9 cellular contexts compared by ENCODE assay signal in genomic region chr1:21933397-21934248, GRCh38. TPM values are rescaled to one million over a fixed set of nuclear protein-coding genes. Genes with fewer than 3 reads are reported as not detected.
DNase-seq lines count a peak whose midpoint lies in the region; ATAC-seq, FAIRE-seq and TF ChIP-seq lines count a peak whose summit lies in the region.
"Had no signal": no experiment of that assay in that cellular context is flagged by ENCODE, and none has a peak within 500 bp of the region (broad histone marks: within the 10 kb centered on the region; RNA-seq: fewer than 3 reads in every experiment).

No MANE protein-coding gene starts in this region.

- no peaks in the 10 kb centered on the region for H4K20me1 ChIP-seq in HepG2 (ENCODE audit: insufficient read depth, low read length)

- H3K27ac ChIP-seq in body of pancreas (peak overlapping the region; percentile 52 to 87 (median 78)), HepG2 (ENCODE audit: extremely low read length, insufficient read depth, low read length) (peak overlapping the region; percentile 33)

- POLR2A ChIA-PET in HepG2 (lab: Yijun Ruan, JAX) = interaction anchor here (10.7 kb wide), 1 partner anchor 11 kb away, joined by 105 read pairs; no protein-coding TSS in a partner anchor

- BruUV-seq in HepG2 (replicated peaks; lab: Mats Ljungman, UMichigan) = no TSS peak

- no peaks in the 10 kb centered on the region for H3K9me3 Mint-ChIP-seq in activated naive CD4-positive, alpha-beta T cell treated with anti-CD3 and anti-CD28 coated beads for 36 hours
- H3K9me3 Mint-ChIP-seq: CD4-positive, CD25-positive, alpha-beta regulatory T cell had no signal

- intact Hi-C loops in activated naive CD4-positive, alpha-beta T cell treated with anti-CD3 and anti-CD28 coated beads for 36 hours (cut with micrococcal nuclease) = no loop called here
- intact Hi-C loops in body of pancreas (cut with DNase I) (no loop called here), HepG2 (cut with micrococcal nuclease; ENCODE audit: unreplicated experiment) (no loop called here)

- H3K4me3 Mint-ChIP-seq in activated naive CD4-positive, alpha-beta T cell treated with anti-CD3 and anti-CD28 coated beads for 36 hours = no peak overlapping the region

- peak; percentile 17 to 46 (median 18) for TF ChIP-seq POLR2A in body of pancreas (IDR thresholded peaks at IDR 0.05)
- no peak for TF ChIP-seq POLR2A in HepG2 (IDR thresholded peaks at IDR 0.05; ENCODE audit: insufficient read depth in 1 of 2, low read depth in 2 of 2, low read length in 2 of 2)

- H3K4me1 ChIP-seq in body of pancreas = peaks cover 71% of the 10 kb centered on the region
- H3K4me1 ChIP-seq in HepG2 (ENCODE audit: insufficient read depth, low read length) = peaks cover 81% of the 10 kb centered on the region

- no peaks in the 10 kb centered on the region for H3K36me3 Mint-ChIP-seq in activated naive CD4-positive, alpha-beta T cell treated with anti-CD3 and anti-CD28 coated beads for 36 hours (ENCODE audit: low read depth)

- peak overlapping the region; percentile 30 for H3K4me2 ChIP-seq in HepG2 (ENCODE audit: low read depth, low read length)

- FAIRE-seq in HepG2 (lab: Jason Lieb, UNC) = no peak

- H3K4me1 Mint-ChIP-seq in activated naive CD4-positive, alpha-beta T cell treated with anti-CD3 and anti-CD28 coated beads for 36 hours (ENCODE audit: low read depth) = peaks cover 22% of the 10 kb centered on the region

- in situ Hi-C loops in HepG2 (cut with HindIII; ENCODE audit: extremely low pct_ligation_motif_present, low pct_unique_long_range_greater_than_20kb) = no loop called here

- TF ChIP-seq RAD21 in HepG2 (CRISPR knock-in tag; IDR thresholded peaks at IDR 0.05) = no peak

- H3K4me3 ChIP-seq in body of pancreas (no peak overlapping the region), HepG2 (replicated peaks in 1 of 3; ENCODE audit: insufficient read depth in 1 of 3, low read depth in 2 of 3, low read length in 3 of 3) (no peak overlapping the region; a peak in 1 of 6 replicates)

- H3K36me3 ChIP-seq in body of pancreas (replicated peaks in 1 of 2; ENCODE audit: insufficient read depth in 1 of 2, low read depth in 2 of 2) (no peaks in the 10 kb centered on the region), HepG2 (replicated peaks in 1 of 2; ENCODE audit: control insufficient read depth in 1 of 2, insufficient read depth in 2 of 2, low read length in 2 of 2) (no peaks in the 10 kb centered on the region)

- H2AFZ ChIP-seq in HepG2 (ENCODE audit: low read length) = no peak overlapping the region

- peaks cover 46% of the 10 kb centered on the region for H3K79me2 ChIP-seq in HepG2 (ENCODE audit: insufficient read depth, low read length)

- TF ChIP-seq CTCF in body of pancreas (IDR thresholded peaks at IDR 0.05) = no peak
- TF ChIP-seq CTCF in HepG2 (CRISPR knock-in tag; IDR thresholded peaks at IDR 0.05) = no peak

- H3K27ac Mint-ChIP-seq in activated naive CD4-positive, alpha-beta T cell treated with anti-CD3 and anti-CD28 coated beads for 36 hours = no peak overlapping the region

- WGBS in body of pancreas, 2 donors = 46 to 58% methylated on average over 15 to 19 of the region's 19 CpGs
- WGBS in HepG2 (ENCODE audit: low lambda C conversion rate) = 83% methylated on average over 17 of the region's 19 CpGs

- TF ChIP-seq EP300 in HepG2 (IDR thresholded peaks at IDR 0.05; ENCODE audit: low read depth in 2 of 2, low read length in 2 of 2) (no peak), HepG2 (CRISPR knock-in tag; IDR thresholded peaks at IDR 0.05; ENCODE audit: borderline replicate concordance) (no peak)

- no peak for ATAC-seq in body of pancreas
- no peak for ATAC-seq in HepG2
- ATAC-seq in HG03439 (IDR thresholded peaks at IDR 0.05; ENCODE audit: unreplicated experiment) = no peak

- H3K27me3 Mint-ChIP-seq in activated naive CD4-positive, alpha-beta T cell treated with anti-CD3 and anti-CD28 coated beads for 36 hours (ENCODE audit: low read depth) = peaks cover 3% of the 10 kb centered on the region

- peak overlapping the region; percentile 9; the same call in 1 of the 2 replicates for H3K9ac ChIP-seq in HepG2 (ENCODE audit: insufficient read depth, low read depth, low read length)

- H3K27me3 ChIP-seq in body of pancreas = no peaks in the 10 kb centered on the region
- no peaks in the 10 kb centered on the region for H3K27me3 ChIP-seq in HepG2 (ENCODE audit: control insufficient read depth in 1 of 2, insufficient read depth in 2 of 2, low read length in 2 of 2)

- CTCF ChIA-PET in activated naive CD4-positive, alpha-beta T cell treated with anti-CD3 and anti-CD28 coated beads for 36 hours (lab: Charles Lee) = no interaction called here
- CTCF ChIA-PET in HepG2 (lab: Yijun Ruan, JAX; ENCODE audit: low intra/inter-chr PET ratio, low total read pairs) = no interaction called here

- peak; percentile 44 for DNase-seq in activated naive CD4-positive, alpha-beta T cell treated with anti-CD3 and anti-CD28 coated beads for 36 hours
- DNase-seq in activated naive CD4-positive, alpha-beta T cell treated with anti-CD3 and anti-CD28 coated beads, Interleukin-2, amount 50 U/mL, for 16 hours = no peak
- DNase-seq in body of pancreas = peak; percentile 54 to 92 (median 74)
- DNase-seq in HepG2 (ENCODE audit: low spot score) = no peak
- DNase-seq in ureter (ENCODE audit: low spot score) = peak; percentile 83
- no peak for DNase-seq in 8988T
- no peak for DNase-seq in superior temporal gyrus (ENCODE audit: extremely low spot score)

- H3K9me3 ChIP-seq in body of pancreas (no peaks in the 10 kb centered on the region), HepG2 (ENCODE audit: low read length) (no peaks in the 10 kb centered on the region)

RNA-seq across cellular contexts. Expression of gene HSPG2, which starts 3.5 kb away (rescaled TPM):
- total RNA-seq in activated naive CD4-positive, alpha-beta T cell treated with anti-CD3 and anti-CD28 coated beads for 36 hours = 1 to 10 TPM; 4.5 to 4.9 TPM
- 100 to 1,000 TPM in 1 of 2 donors, 10 to 100 TPM in 1; 87.7 to 179 TPM for total RNA-seq in body of pancreas
- total RNA-seq in HepG2 (2016; rRNA removed; fragmentation: Illumina TruSeq; extraction: Trizol) = 5.6 and 9.1 TPM in 2 replicates
- 4.1 and 4.6 TPM in 2 replicates for total RNA-seq in HepG2 (2016; cell fraction: cytosol; rRNA removed; fragmentation: Illumina TruSeq; extraction: Trizol; ENCODE audit: low read depth)
- total RNA-seq in HepG2 (2016; cell fraction: insoluble cytoplasmic fraction; rRNA removed; fragmentation: Illumina TruSeq; extraction: Trizol) = 4.7 and 8.9 TPM in 2 replicates
- 5.4 and 5.7 TPM in 2 replicates for total RNA-seq in HepG2 (2016; cell fraction: membrane; rRNA removed; fragmentation: Illumina TruSeq; extraction: Trizol)
- 28.3 and 31.6 TPM in 2 replicates for total RNA-seq in HepG2 (2016; cell fraction: nucleus; rRNA removed; fragmentation: Illumina TruSeq; extraction: Trizol)
- polyA plus RNA-seq in HepG2 (2011; rRNA removed) = 10.3 and 13.1 TPM in 2 replicates
- 3.8 and 6.6 TPM in 2 replicates for polyA plus RNA-seq in HepG2 (2011; cell fraction: cytosol; rRNA removed)
- polyA plus RNA-seq in HepG2 (2011; cell fraction: nucleus; rRNA removed) = 128 and 235 TPM in 2 replicates
- 17.9 and 25.0 TPM in 2 replicates for polyA plus RNA-seq in HepG2 (2012)
- polyA plus RNA-seq in HepG2 (2016; cell fraction: cytosol; fragmentation: Illumina TruSeq; extraction: Trizol; ENCODE audit: low read depth) = 1.9 TPM in 2 replicates
- 7.0 and 9.8 TPM in 2 replicates for polyA plus RNA-seq in HepG2 (2016; cell fraction: insoluble cytoplasmic fraction; fragmentation: Illumina TruSeq; extraction: Trizol; ENCODE audit: low read depth)
- polyA plus RNA-seq in HepG2 (2016; cell fraction: membrane; fragmentation: Illumina TruSeq; extraction: Trizol; ENCODE audit: low read depth) = 2.8 TPM in 2 replicates
- polyA plus RNA-seq in HepG2 (2016; cell fraction: nucleus; fragmentation: Illumina TruSeq; extraction: Trizol; ENCODE audit: insufficient read depth, low read depth) = 78.2 and 78.5 TPM in 2 replicates
- 24.8 and 26.5 TPM in 2 replicates for polyA minus RNA-seq in HepG2 (2011; rRNA and poly(A)+ RNA removed; ENCODE audit: low replicate concordance)
- 17.5 and 18.6 TPM in 2 replicates for polyA minus RNA-seq in HepG2 (2011; cell fraction: cytosol; rRNA and poly(A)+ RNA removed)
- polyA minus RNA-seq in HepG2 (2011; cell fraction: nucleus; rRNA and poly(A)+ RNA removed) = 39.8 and 42.6 TPM in 2 replicates
- 298 TPM for total RNA-seq in ureter

RNA-seq across cellular contexts. Expression of gene CELA3B, which starts 43.2 kb away (rescaled TPM):
- not detected for total RNA-seq in activated naive CD4-positive, alpha-beta T cell treated with anti-CD3 and anti-CD28 coated beads for 36 hours
- total RNA-seq in body of pancreas (over 10,000 TPM; 12,815 to 27,120 TPM), HepG2 (2016; rRNA removed; fragmentation: Illumina TruSeq; extraction: Trizol) (not detected in 2 replicates), ureter (not detected)
- not detected in 2 replicates for total RNA-seq in HepG2 (2016; cell fraction: cytosol; rRNA removed; fragmentation: Illumina TruSeq; extraction: Trizol; ENCODE audit: low read depth)
- total RNA-seq in HepG2 (2016; cell fraction: insoluble cytoplasmic fraction; rRNA removed; fragmentation: Illumina TruSeq; extraction: Trizol) = not detected in 2 replicates
- not detected in 2 replicates for total RNA-seq in HepG2 (2016; cell fraction: membrane; rRNA removed; fragmentation: Illumina TruSeq; extraction: Trizol)
- not detected in 2 replicates for total RNA-seq in HepG2 (2016; cell fraction: nucleus; rRNA removed; fragmentation: Illumina TruSeq; extraction: Trizol)
- polyA plus RNA-seq in HepG2 (2011; rRNA removed) = 0.34 TPM in 1 of 2 replicates, not detected in the other
- polyA plus RNA-seq in HepG2 (2011; cell fraction: cytosol; rRNA removed) = 0.06 TPM in 1 of 2 replicates, not detected in the other
- polyA plus RNA-seq in HepG2 (2011; cell fraction: nucleus; rRNA removed) = 0.21 TPM in 1 of 2 replicates, not detected in the other
- 0.24 TPM in 1 of 2 replicates, not detected in the other for polyA plus RNA-seq in HepG2 (2012)
- not detected in 2 replicates for polyA plus RNA-seq in HepG2 (2016; cell fraction: cytosol; fragmentation: Illumina TruSeq; extraction: Trizol; ENCODE audit: low read depth)
- polyA plus RNA-seq in HepG2 (2016; cell fraction: insoluble cytoplasmic fraction; fragmentation: Illumina TruSeq; extraction: Trizol; ENCODE audit: low read depth) = not detected in 2 replicates
- not detected in 2 replicates for polyA plus RNA-seq in HepG2 (2016; cell fraction: membrane; fragmentation: Illumina TruSeq; extraction: Trizol; ENCODE audit: low read depth)
- not detected in 2 replicates for polyA plus RNA-seq in HepG2 (2016; cell fraction: nucleus; fragmentation: Illumina TruSeq; extraction: Trizol; ENCODE audit: insufficient read depth, low read depth)
- 0.20 TPM in 1 of 2 replicates, not detected in the other for polyA minus RNA-seq in HepG2 (2011; rRNA and poly(A)+ RNA removed; ENCODE audit: low replicate concordance)
- not detected in 2 replicates for polyA minus RNA-seq in HepG2 (2011; cell fraction: cytosol; rRNA and poly(A)+ RNA removed)
- 0.52 and 1.2 TPM in 2 replicates for polyA minus RNA-seq in HepG2 (2011; cell fraction: nucleus; rRNA and poly(A)+ RNA removed)
- total RNA-seq: CD4-positive, CD25-positive, alpha-beta regulatory T cell had no signal
- polyA plus RNA-seq: CD4-positive, CD25-positive, alpha-beta regulatory T cell had no signal

Comparison
In these comparisons a context has a peak if more than half of its experiments do, and no peak if none do; other contexts are left out.
1. DNase-seq: peak in activated naive CD4-positive, alpha-beta T cell treated with anti-CD3 and anti-CD28 coated beads for 36 hours (single experiment), body of pancreas (4 of 4) and ureter (single experiment); none in activated naive CD4-positive, alpha-beta T cell treated with anti-CD3 and anti-CD28 coated beads, Interleukin-2, amount 50 U/mL, for 16 hours (single experiment), HepG2 (single experiment), 8988T (single experiment) and superior temporal gyrus (single experiment).
2. POLR2A ChIP-seq: peak in body of pancreas (3 of 3); none in HepG2 (0 of 2).
3. RNA of gene CELA3B, which starts 43.2 kb away (total RNA-seq): 12,815 to 27,120 TPM in body of pancreas; not detected in HepG2, not detected in activated naive CD4-positive, alpha-beta T cell treated with anti-CD3 and anti-CD28 coated beads for 36 hours and not detected in ureter (single experiment); every median in the first group is over 1,000 times any median in the second.